18 cellular contexts compared by ENCODE assay signal in the genomic region with DNA sequence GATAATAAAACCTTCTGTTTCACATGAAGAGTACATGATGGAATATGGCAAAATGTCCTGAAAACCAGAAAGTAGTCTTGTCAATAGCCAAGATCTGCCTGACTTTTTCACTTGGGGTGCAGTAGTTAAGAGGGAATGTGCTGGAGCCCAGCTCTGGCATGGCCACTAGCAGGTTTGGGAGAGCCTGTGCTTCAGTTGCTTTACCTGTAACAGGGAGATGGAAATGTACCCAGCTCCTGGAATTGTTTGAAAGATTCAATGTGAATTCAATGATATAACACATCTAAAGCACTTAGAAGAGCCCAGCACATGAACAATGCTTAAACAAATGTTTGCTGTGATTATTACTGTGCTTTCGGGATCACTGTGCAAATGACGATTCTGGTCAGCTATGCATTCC.
"Had no signal": no experiment of that assay in that cellular context is flagged by ENCODE, and none has a peak within 500 bp of the region (broad histone marks: within the 10 kb centered on the region; RNA-seq: fewer than 3 reads in every experiment).

No MANE protein-coding gene starts in this region.

- H3K36me3 ChIP-seq: tibial nerve had no signal

- H3K27ac Mint-ChIP-seq: activated CD4-positive, alpha-beta memory T cell treated with anti-CD3 and anti-CD28 coated beads for 36 hours; activated naive CD8-positive, alpha-beta T cell treated with anti-CD3 and anti-CD28 coated beads for 36 hours; memory B cell; nephron; T-helper 17 cell had no signal

- H3K9ac ChIP-seq: parathyroid adenoma had no signal

- H3K4me3 ChIP-seq: tibial nerve had no signal

- H3K27me3 Mint-ChIP-seq: activated naive CD8-positive, alpha-beta T cell treated with anti-CD3 and anti-CD28 coated beads for 36 hours had no signal

- H3K9me3 Mint-ChIP-seq: activated CD4-positive, alpha-beta memory T cell treated with anti-CD3 and anti-CD28 coated beads for 36 hours; activated naive CD8-positive, alpha-beta T cell treated with anti-CD3 and anti-CD28 coated beads for 36 hours; nephron had no signal

- ATAC-seq: left colon; right cardiac atrium; stimulated activated naive CD8-positive, alpha-beta T cell treated with anti-CD3 and anti-CD28 coated beads, Interleukin-15, Interleukin-2, amounts not matched to agents 100 U/mL and 50 U/mL, for 24 hours; T-helper 17 cell had no signal

- H2AFZ ChIP-seq: parathyroid adenoma had no signal

- H3K79me2 ChIP-seq: parathyroid adenoma had no signal

- DNase-seq: activated CD4-positive, alpha-beta memory T cell treated with anti-CD3 and anti-CD28 coated beads for 36 hours; activated CD4-positive, alpha-beta T cell treated with anti-CD3 and anti-CD28 coated beads for 48 hours; activated CD4-positive, CD25-positive, alpha-beta regulatory T cell; activated naive CD4-positive, alpha-beta T cell treated with Interleukin-2 at 50 U/mL for 16 hours; activated naive CD8-positive, alpha-beta T cell treated with anti-CD3 and anti-CD28 coated beads for 36 hours; activated T-cell treated with anti-CD3 and anti-CD28 coated beads, Interleukin-2, amount 50 U/mL, for 48 hours; effector CD4-positive, alpha-beta T cell; foreskin melanocyte; islet precursor cell; left colon; right cardiac atrium; stimulated activated CD4-positive, alpha-beta T cell treated with anti-CD3 and anti-CD28 coated beads, Interleukin-4, amount 100 ng/mL, for 24 hours; stimulated activated naive CD8-positive, alpha-beta T cell treated with anti-CD3 and anti-CD28 coated beads, Interleukin-15, Interleukin-2, amounts not matched to agents 100 U/mL and 50 U/mL, for 24 hours; T-helper 17 cell had no signal

- H3K4me1 Mint-ChIP-seq: activated naive CD8-positive, alpha-beta T cell treated with anti-CD3 and anti-CD28 coated beads for 36 hours; memory B cell; nephron had no signal

- H3K27ac ChIP-seq: parathyroid adenoma, tibial nerve had no signal

- H3K4me3 Mint-ChIP-seq: activated CD4-positive, alpha-beta memory T cell treated with anti-CD3 and anti-CD28 coated beads for 36 hours; activated naive CD8-positive, alpha-beta T cell treated with anti-CD3 and anti-CD28 coated beads for 36 hours; memory B cell; nephron; T-helper 17 cell had no signal

- H3K36me3 Mint-ChIP-seq: activated CD4-positive, alpha-beta memory T cell treated with anti-CD3 and anti-CD28 coated beads for 36 hours; activated naive CD8-positive, alpha-beta T cell treated with anti-CD3 and anti-CD28 coated beads for 36 hours; memory B cell had no signal

- H3K4me1 ChIP-seq: parathyroid adenoma, tibial nerve had no signal

- H3K27me3 ChIP-seq: tibial nerve had no signal
